In genomic region chr19:54179262-54179587, GRCh38 we compare ENCODE assay signal across 15 cellular contexts. TPM values are rescaled to one million over a fixed set of nuclear protein-coding genes. Genes with fewer than 3 reads are reported as not detected.
"Had no signal": no experiment of that assay in that cellular context is flagged by ENCODE, and none has a peak within 500 bp of the region (broad histone marks: within the 10 kb centered on the region; RNA-seq: fewer than 3 reads in every experiment).

No MANE protein-coding gene starts in this region.

- H3K4me1 ChIP-seq: vagina had no signal

- H3K36me3 ChIP-seq: vagina had no signal

- H3K9me3 Mint-ChIP-seq: activated naive CD4-positive, alpha-beta T cell treated with anti-CD3 and anti-CD28 coated beads, Interleukin-2, amount 10 ng/mL, durations not matched to agents 7 days and 5 days; activated T-helper 2 cell treated with anti-CD3 and anti-CD28 coated beads, Interferon-gamma antibody, Interleukin-2, Interleukin-4, amounts not matched to agents 10 μg/mL and 5 μg/mL and 100 μg/mL, durations not matched to agents 14 hours and 24 hours and 36 hours; natural killer cell; T-helper 1 cell treated with Interleukin-12 subunit alpha and Interleukin-12 subunit beta and Interleukin-4 antibody, amounts not matched to agents 30 μg/mL and 1 μg/mL, for 36 hours had no signal

- H3K27me3 Mint-ChIP-seq: activated naive CD4-positive, alpha-beta T cell treated with anti-CD3 and anti-CD28 coated beads, Interleukin-2, amount 10 ng/mL, durations not matched to agents 7 days and 5 days had no signal

- H3K27me3 ChIP-seq: vagina had no signal

- H3K4me1 Mint-ChIP-seq: activated naive CD4-positive, alpha-beta T cell treated with anti-CD3 and anti-CD28 coated beads, Interleukin-2, amount 10 ng/mL, durations not matched to agents 7 days and 5 days; natural killer cell had no signal

- H3K27ac ChIP-seq: coronary artery, skin epidermis, vagina had no signal

- H3K4me3 ChIP-seq: coronary artery, mucosa of descending colon, skin epidermis, vagina had no signal

- H3K27ac Mint-ChIP-seq: activated naive CD4-positive, alpha-beta T cell treated with anti-CD3 and anti-CD28 coated beads, Interleukin-2, amount 10 ng/mL, durations not matched to agents 7 days and 5 days; activated T-helper 2 cell treated with anti-CD3 and anti-CD28 coated beads, Interferon-gamma antibody, Interleukin-2, Interleukin-4, amounts not matched to agents 10 μg/mL and 5 μg/mL and 100 μg/mL, durations not matched to agents 14 hours and 24 hours and 36 hours; natural killer cell; T-helper 1 cell treated with Interleukin-12 subunit alpha and Interleukin-12 subunit beta and Interleukin-4 antibody, amounts not matched to agents 30 μg/mL and 1 μg/mL, for 36 hours had no signal

- H3K36me3 Mint-ChIP-seq: natural killer cell had no signal

- H3K9me3 ChIP-seq: mucosa of descending colon, vagina had no signal

- DNase-seq: activated CD4-positive, CD25-positive, alpha-beta regulatory T cell; activated T-cell treated with anti-CD3 and anti-CD28 coated beads for 4 hours; central memory CD4-positive, alpha-beta T cell; effector memory CD4-positive, alpha-beta T cell; natural killer cell; stimulated activated CD4-positive, alpha-beta T cell treated with anti-CD3 and anti-CD28 coated beads, Interleukin-4, amount 100 ng/mL, for 4 hours had no signal

- H3K4me3 Mint-ChIP-seq: activated naive CD4-positive, alpha-beta T cell treated with anti-CD3 and anti-CD28 coated beads, Interleukin-2, amount 10 ng/mL, durations not matched to agents 7 days and 5 days; natural killer cell; T-helper 1 cell treated with Interleukin-12 subunit alpha and Interleukin-12 subunit beta and Interleukin-4 antibody, amounts not matched to agents 30 μg/mL and 1 μg/mL, for 36 hours had no signal

RNA-seq across cellular contexts. Expression of gene TMC4, which starts 6.3 kb away (rescaled TPM):
- total RNA-seq: activated CD8-positive, alpha-beta memory T cell treated with anti-CD3 and anti-CD28 coated beads for 36 hours; lung microvascular endothelial cell had no signal
